25 cellular contexts compared by ENCODE assay signal in the genomic region with DNA sequence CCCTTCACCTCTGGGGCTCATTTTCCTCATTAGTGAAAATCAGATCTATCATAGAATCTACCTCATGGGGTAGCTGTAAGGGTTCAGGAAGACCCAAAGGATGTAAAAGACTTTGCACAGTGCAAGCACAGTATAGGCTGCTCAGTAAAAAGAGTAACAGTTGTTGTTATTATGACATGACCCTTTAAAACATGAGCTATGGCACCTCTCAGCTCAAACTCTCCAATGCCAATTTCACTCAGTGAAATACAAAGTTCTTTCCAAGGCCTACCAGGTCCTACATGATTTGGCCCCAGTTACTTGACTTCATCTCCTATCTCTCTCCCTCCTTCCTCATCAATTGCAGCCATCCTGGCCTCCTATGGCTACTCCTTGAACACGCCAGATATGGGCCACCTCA. TPM values are rescaled to one million over a fixed set of nuclear protein-coding genes. Genes with fewer than 3 reads are reported as not detected.
"Had no signal": no experiment of that assay in that cellular context is flagged by ENCODE, and none has a peak within 500 bp of the region (broad histone marks: within the 10 kb centered on the region; RNA-seq: fewer than 3 reads in every experiment).

No MANE protein-coding gene starts in this region.

- H3K4me2 ChIP-seq: SK-N-SH had no signal

- H3K27ac ChIP-seq: brain microvascular endothelial cell, prostate gland, suprapubic skin had no signal

- ATAC-seq: activated CD4-positive, CD25-positive, alpha-beta regulatory T cell treated with anti-CD3 and anti-CD28 coated beads, Interleukin-2, amount 50 U/mL, for 24 hours; esophagus mucosa; mucosa of descending colon; naive thymus-derived CD8-positive, alpha-beta T cell; sciatic nerve; stimulated activated naive CD8-positive, alpha-beta T cell treated with anti-CD3 and anti-CD28 coated beads, Interleukin-15, Interleukin-2, amounts not matched to agents 100 U/mL and 50 U/mL, for 24 hours had no signal

- H3K27me3 Mint-ChIP-seq: type B pancreatic cell had no signal

- H3K4me3 ChIP-seq: lung, mucosa of descending colon, prostate gland, suprapubic skin had no signal

- H3K4me3 Mint-ChIP-seq: immature natural killer cell; naive thymus-derived CD8-positive, alpha-beta T cell; type B pancreatic cell had no signal

- H3K27me3 ChIP-seq: brain microvascular endothelial cell, suprapubic skin had no signal

- H3K9ac ChIP-seq: SK-N-SH had no signal

- H3K4me1 ChIP-seq: prostate gland had no signal

- H3K27ac Mint-ChIP-seq: type B pancreatic cell had no signal

- H3K9me3 ChIP-seq: mucosa of descending colon, prostate gland, SK-N-SH, suprapubic skin had no signal

- FAIRE-seq: TTC549 had no signal

- H3K9me3 Mint-ChIP-seq: immature natural killer cell; naive thymus-derived CD8-positive, alpha-beta T cell; type B pancreatic cell had no signal

- DNase-seq: activated T-cell treated with anti-CD3 and anti-CD28 coated beads, Interleukin-2, amount 50 U/mL, for 1 hour; amygdala; brain microvascular endothelial cell; cerebellar nuclear complex; glutamatergic neuron; immature natural killer cell; mucosa of descending colon; occipital lobe; Right ventricle myocardium superior; SK-N-SH; stimulated activated CD4-positive, alpha-beta T cell treated with anti-CD3 and anti-CD28 coated beads, Interleukin-12 subunit alpha, Interleukin-12 subunit beta, amount 100 ng/mL, for 4 hours; stimulated activated naive CD8-positive, alpha-beta T cell treated with anti-CD3 and anti-CD28 coated beads, Interleukin-15, Interleukin-2, amounts not matched to agents 100 U/mL and 50 U/mL, for 24 hours had no signal

RNA-seq across cellular contexts. Expression of a gene that starts 34.0 kb away (rescaled TPM):
- total RNA-seq: activated CD8-positive, alpha-beta memory T cell treated with anti-CD3 and anti-CD28 coated beads for 36 hours; dermis microvascular lymphatic vessel endothelial cell; esophagus mucosa; fibroblast of villous mesenchyme; lung; mucosa of descending colon; naive thymus-derived CD8-positive, alpha-beta T cell; occipital lobe; Right ventricle myocardium superior; sciatic nerve; suprapubic skin; T-helper 1 cell treated with Interleukin-12 subunit alpha and Interleukin-12 subunit beta and Interleukin-4 antibody, amounts not matched to agents 30 ng/mL and 1 ng/mL, for 36 hours had no signal
- polyA plus RNA-seq: lung; naive thymus-derived CD8-positive, alpha-beta T cell; SK-N-SH had no signal
